In genomic region chr3:9403463-9403862, GRCh38 we compare ENCODE assay signal across 16 cellular contexts. TPM values are rescaled to one million over a fixed set of nuclear protein-coding genes. Genes with fewer than 3 reads are reported as not detected.
DNase-seq lines count a peak whose midpoint lies in the region; ATAC-seq, FAIRE-seq and TF ChIP-seq lines count a peak whose summit lies in the region.
"Had no signal": no experiment of that assay in that cellular context is flagged by ENCODE, and none has a peak within 500 bp of the region (broad histone marks: within the 10 kb centered on the region; RNA-seq: fewer than 3 reads in every experiment).

No MANE protein-coding gene starts in this region.

- H3K4me1 ChIP-seq in DND-41 (ENCODE audit: insufficient read depth, low read length), result peaks cover 56% of the 10 kb centered on the region
- H3K4me1 ChIP-seq in H1 (replicated peaks in 1 of 4; ENCODE audit: control insufficient read depth in 3 of 4, insufficient read depth in 4 of 4, low read length in 3 of 4), result peaks cover 4 to 31% (median 14%) of the 10 kb centered on the region in 4 experiments; a peak in 5 of 7 replicates
- peaks cover 53% of the 10 kb centered on the region for H3K4me1 ChIP-seq in osteoblast (ENCODE audit: insufficient read depth, low read length)

- no peak overlapping the region for H3K23ac ChIP-seq in H1 (ENCODE audit: insufficient read length)

- no peak overlapping the region for H2BK5ac ChIP-seq in H1 (ENCODE audit: low read depth, low read length)

- H3K4me3 ChIP-seq in DND-41 (ENCODE audit: low read depth in 1 of 2, low read length in 2 of 2) (no peak overlapping the region), H1 (ENCODE audit: extremely low read depth in 1 of 4, insufficient read depth in 2 of 4, low read depth in 3 of 4, low read length in 4 of 4) (peak overlapping the region; percentile 3 to 99 (median 19); a peak in 5 of 8 replicates), osteoblast (ENCODE audit: insufficient read depth, low read length) (no peak overlapping the region)
- H3K4me3 ChIP-seq: mucosa of descending colon had no signal

- H3K4ac ChIP-seq in H1 (replicated peaks; ENCODE audit: insufficient read length, low read depth, low read length), result no peak overlapping the region

- H3K9me3 ChIP-seq in DND-41 (ENCODE audit: insufficient read depth, low read length, severe bottlenecking) (no peaks in the 10 kb centered on the region), H1 (ENCODE audit: insufficient read depth in 2 of 2, low read depth in 1 of 2, low read length in 1 of 2) (no peaks in the 10 kb centered on the region), osteoblast (ENCODE audit: low read depth, low read length) (no peaks in the 10 kb centered on the region)
- H3K9me3 ChIP-seq: mucosa of descending colon had no signal

- no peak for TF ChIP-seq EP300 in H1 (IDR thresholded peaks at IDR 0.05; ENCODE audit: borderline replicate concordance in 1 of 2, low read depth in 2 of 2, low read length in 2 of 2)

- CTCF ChIA-PET in H1 (lab: Charles Lee; ENCODE audit: partially characterized antibody), result interaction anchor here (0.7 to 1.3 kb wide), 4 partner anchors 19 to 418 kb away, joined by 3 to 5 read pairs (median 4); partner anchors contain the start of gene THUMPD3

- no peak overlapping the region for H2BK120ac ChIP-seq in H1 (replicated peaks; ENCODE audit: low read depth, low read length)

- POLR2A ChIA-PET in H1 (lab: Charles Lee; ENCODE audit: partially characterized antibody), result interaction anchor here (0.9 to 4.1 kb wide), 9 partner anchors 8 to 51 kb away, joined by 3 to 80 read pairs (median 5); partner anchors contain the start of gene THUMPD3

- H4K20me1 ChIP-seq in DND-41 (ENCODE audit: insufficient read depth, low read length), result peaks cover 96% of the 10 kb centered on the region
- H4K20me1 ChIP-seq in H1 (replicated peaks in 1 of 2; ENCODE audit: control insufficient read depth in 1 of 2, insufficient read depth in 2 of 2, low read length in 2 of 2), result peaks cover 16 to 18% of the 10 kb centered on the region in 2 experiments
- H4K20me1 ChIP-seq in osteoblast (ENCODE audit: insufficient read depth, low read length), result peaks cover 96% of the 10 kb centered on the region

- H3K27me3 ChIP-seq in DND-41 (ENCODE audit: insufficient read depth, low read length, poor library complexity) (no peaks in the 10 kb centered on the region), H1 (replicated peaks in 1 of 4; ENCODE audit: control insufficient read depth in 3 of 4, extremely low read depth in 1 of 4, insufficient read depth in 3 of 4, low read length in 3 of 4) (no peaks in the 10 kb centered on the region), osteoblast (ENCODE audit: insufficient read depth, low read length) (no peaks in the 10 kb centered on the region)

- H3K79me2 ChIP-seq in DND-41 (ENCODE audit: insufficient read depth, low read length) (peaks cover 100% of the 10 kb centered on the region), H1 (ENCODE audit: control insufficient read depth in 1 of 2, insufficient read depth in 2 of 2, low read length in 2 of 2) (peaks cover 80 to 100% of the 10 kb centered on the region in 2 experiments), osteoblast (ENCODE audit: insufficient read depth, low read length) (peaks cover 100% of the 10 kb centered on the region)

- H3K18ac ChIP-seq in H1 (ENCODE audit: extremely low read depth, low read length), result no peak overlapping the region

- no peak overlapping the region for H2BK20ac ChIP-seq in H1 (ENCODE audit: low read length)

- no peak overlapping the region for H4K91ac ChIP-seq in H1 (replicated peaks; ENCODE audit: insufficient read length, low read length)

- no peaks in the 10 kb centered on the region for H3K79me1 ChIP-seq in H1 (ENCODE audit: low read depth, low read length)

- H4K5ac ChIP-seq in H1 (ENCODE audit: insufficient read length, low read depth, low read length), result peak overlapping the region; percentile 45

- no peak for ATAC-seq in DND-41 (ENCODE audit: insufficient read depth, low read depth)
- no peak for ATAC-seq in GM19452 (IDR thresholded peaks at IDR 0.05; ENCODE audit: unreplicated experiment)
- ATAC-seq: stimulated activated memory B cell treated with anti-CD40 and anti-IgM and Interleukin-4, amounts not matched to agents 10 μg/mL and 1 μg/mL and 100 μg/mL, for 72 hours had no signal

- H3K14ac ChIP-seq in H1 (ENCODE audit: insufficient read length), result no peak overlapping the region

- H3K23me2 ChIP-seq in H1 (ENCODE audit: low read depth, low read length), result peaks cover 5% of the 10 kb centered on the region; the same call in 1 of the 2 replicates

- H3K56ac ChIP-seq in H1 (replicated peaks; ENCODE audit: insufficient read length, low read depth, low read length), result no peak overlapping the region

- peaks cover 5% of the 10 kb centered on the region; the same call in 1 of the 2 replicates for H3K36me3 ChIP-seq in DND-41 (ENCODE audit: insufficient read depth, low read length)
- no peaks in the 10 kb centered on the region for H3K36me3 ChIP-seq in H1 (ENCODE audit: control insufficient read depth in 2 of 4, insufficient read depth in 4 of 4, low read length in 3 of 4)
- no peaks in the 10 kb centered on the region for H3K36me3 ChIP-seq in osteoblast (ENCODE audit: insufficient read depth, low read length)

- no peak for DNase-seq in DND-41
- DNase-seq in NCI-H2029 (lab: John Stamatoyannopoulos, UW), result peak; percentile 13
- DNase-seq in H1 (ENCODE audit: low read depth in 1 of 2, low spot score in 2 of 2), result no peak
- no peak for DNase-seq in osteoblast (ENCODE audit: insufficient read length, low spot score, missing footprints)
- DNase-seq in AML-193 (lab: John Stamatoyannopoulos, UW), result no peak
- DNase-seq in anterior cingulate cortex (lab: John Stamatoyannopoulos, UW), result no peak
- no peak for DNase-seq in NCI-H2196 (lab: John Stamatoyannopoulos, UW; ENCODE audit: unreplicated experiment)
- DNase-seq: activated B cell treated with CpG ODN at 0.5 μM for 24 hours; cortex of kidney; NCI-H2171; stimulated activated CD4-positive, alpha-beta T cell treated with anti-CD3 and anti-CD28 coated beads, Interleukin-4, amount 100 ng/mL, for 24 hours had no signal

- TF ChIP-seq POLR2A in H1 (IDR thresholded peaks at IDR 0.05; ENCODE audit: control extremely low read depth in 1 of 2, low read depth in 2 of 2, low read length in 2 of 2), result no peak

- H3K4me2 ChIP-seq in DND-41 (ENCODE audit: insufficient read depth, low read length) (peak overlapping the region; percentile 47; the same call in 1 of the 2 replicates), H1 (ENCODE audit: insufficient read depth in 1 of 2, low read depth in 2 of 2, low read length in 2 of 2) (peak overlapping the region; percentile 78 to 89), osteoblast (ENCODE audit: insufficient read depth, low read length) (peak overlapping the region; percentile 85)

- H3K9ac ChIP-seq in DND-41 (ENCODE audit: low read depth, low read length), result no peak overlapping the region
- H3K9ac ChIP-seq in H1 (replicated peaks in 1 of 4; ENCODE audit: extremely low read depth in 1 of 4, low read depth in 3 of 4, low read length in 3 of 4), result no peak overlapping the region

- H2BK12ac ChIP-seq in H1 (ENCODE audit: low read depth, low read length), result no peak overlapping the region

- H2AFZ ChIP-seq in DND-41 (ENCODE audit: low read depth, low read length) (no peak overlapping the region), H1 (ENCODE audit: low read length) (no peak overlapping the region), osteoblast (ENCODE audit: low read length) (no peak overlapping the region)

- no peak for FAIRE-seq in H1 (lab: Jason Lieb, UNC)
- FAIRE-seq: GM12892 had no signal

- H3K27ac ChIP-seq in DND-41 (ENCODE audit: low read length), result no peak overlapping the region
- 0 out of 2 replicates have a peak overlapping the region, but pooled peaks have one; percentile 17 for H3K27ac ChIP-seq in H1 (ENCODE audit: low read depth, low read length)
- H3K27ac ChIP-seq in osteoblast (ENCODE audit: low read depth, low read length), result no peak overlapping the region
- H3K27ac ChIP-seq: C4-2B had no signal

- H2AK5ac ChIP-seq in H1 (ENCODE audit: low read depth, low read length), result no peak overlapping the region

- no peak overlapping the region for H2BK15ac ChIP-seq in H1 (ENCODE audit: low read length)

- TF ChIP-seq RAD21 in H1 (IDR thresholded peaks at IDR 0.05 in 1 of 2, conservative IDR thresholded peaks at IDR 0.05 in 1 of 2; ENCODE audit: low read depth in 2 of 2, low read length in 2 of 2), result no peak

- TF ChIP-seq CTCF in DND-41 (IDR thresholded peaks at IDR 0.05; ENCODE audit: borderline replicate concordance, extremely low read depth, low read length, poor library complexity, severe bottlenecking) (no peak), H1 (IDR thresholded peaks at IDR 0.05; ENCODE audit: control extremely low read depth in 1 of 3, insufficient read depth in 1 of 3, low read depth in 1 of 3, low read length in 3 of 3) (no peak), osteoblast (IDR thresholded peaks at IDR 0.05; ENCODE audit: extremely low read depth, low read depth, low read length) (no peak)

- no peak overlapping the region for H4K8ac ChIP-seq in H1 (ENCODE audit: extremely low read depth, insufficient read depth, low read length)

- WGBS in H1 (ENCODE audit: extremely low coverage in 1 of 2, insufficient coverage in 1 of 2, insufficient read length in 1 of 2, insufficient replicate concordance in 2 of 2, low coverage in 1 of 2, low lambda C conversion rate in 2 of 2, missing lambda C conversion rate in 1 of 2), 2 experiments, result 52% methylated on average over 2 of the region's 2 CpGs; no CpG with 5 or more reads in 1 of the 2 experiments

RNA-seq across cellular contexts. Expression of gene SETD5, which starts 6.0 kb away (rescaled TPM):
- total RNA-seq in H1 (2021; fragmentation: NEBNext Ultra II Directional; extraction: Animal tissue kit (Norgen Biotek cat#: 25700)), result 223 and 234 TPM in 2 replicates
- 98.2 and 108 TPM in 2 replicates for polyA plus RNA-seq in H1 (2011; rRNA removed)
- polyA plus RNA-seq in H1 (2011; cell fraction: cytosol; rRNA removed), result 119 TPM
- 455 TPM for polyA plus RNA-seq in H1 (2011; cell fraction: nucleus; rRNA removed)
- polyA plus RNA-seq in H1 (2012, experiment 1 of 2), result 155 to 216 TPM (median 176 TPM) in 4 replicates
- 34.4 TPM for polyA plus RNA-seq in H1 (2012, experiment 2 of 2)
- 232 TPM for polyA plus RNA-seq in H1 (2013, experiment 1 of 2)
- polyA plus RNA-seq in H1 (2013, experiment 2 of 2), result 212 TPM
- polyA minus RNA-seq in H1 (2011; rRNA and poly(A)+ RNA removed), result 198 and 273 TPM in 2 replicates
- 129 TPM for polyA minus RNA-seq in H1 (2011; cell fraction: cytosol; rRNA and poly(A)+ RNA removed)
- 396 TPM for polyA minus RNA-seq in H1 (2011; cell fraction: nucleus; rRNA and poly(A)+ RNA removed)
- 103 and 106 TPM in 2 replicates for total RNA-seq in osteoblast

RNA-seq across cellular contexts. Expression of gene THUMPD3, which starts 40.6 kb away (rescaled TPM):
- total RNA-seq in H1 (2021; fragmentation: NEBNext Ultra II Directional; extraction: Animal tissue kit (Norgen Biotek cat#: 25700)), result 62.6 and 68.9 TPM in 2 replicates
- 16.4 and 26.7 TPM in 2 replicates for polyA plus RNA-seq in H1 (2011; rRNA removed)
- polyA plus RNA-seq in H1 (2011; cell fraction: cytosol; rRNA removed), result 31.0 TPM
- polyA plus RNA-seq in H1 (2011; cell fraction: nucleus; rRNA removed), result 16.1 TPM
- 49.6 to 67.5 TPM (median 60.3 TPM) in 4 replicates for polyA plus RNA-seq in H1 (2012, experiment 1 of 2)
- polyA plus RNA-seq in H1 (2012, experiment 2 of 2), result 5.7 TPM
- polyA plus RNA-seq in H1 (2013, experiment 1 of 2), result 24.9 TPM
- 29.4 TPM for polyA plus RNA-seq in H1 (2013, experiment 2 of 2)
- 76.6 and 83.1 TPM in 2 replicates for polyA minus RNA-seq in H1 (2011; rRNA and poly(A)+ RNA removed)
- 22.8 TPM for polyA minus RNA-seq in H1 (2011; cell fraction: cytosol; rRNA and poly(A)+ RNA removed)
- polyA minus RNA-seq in H1 (2011; cell fraction: nucleus; rRNA and poly(A)+ RNA removed), result 34.8 TPM
- total RNA-seq in osteoblast, result 42.1 and 42.7 TPM in 2 replicates

Comparison
In these comparisons a context has a peak if more than half of its experiments do, and no peak if none do; other contexts are left out.
1. H3K4me3 ChIP-seq: peak in H1 (4 of 4); none in DND-41 (0 of 2) and osteoblast (single experiment).
2. Peak in every context shown above with its lines, with median percentiles within 50 percentile points of each other: H3K4me2 ChIP-seq.